26 cellular contexts compared by ENCODE assay signal in the genomic region with DNA sequence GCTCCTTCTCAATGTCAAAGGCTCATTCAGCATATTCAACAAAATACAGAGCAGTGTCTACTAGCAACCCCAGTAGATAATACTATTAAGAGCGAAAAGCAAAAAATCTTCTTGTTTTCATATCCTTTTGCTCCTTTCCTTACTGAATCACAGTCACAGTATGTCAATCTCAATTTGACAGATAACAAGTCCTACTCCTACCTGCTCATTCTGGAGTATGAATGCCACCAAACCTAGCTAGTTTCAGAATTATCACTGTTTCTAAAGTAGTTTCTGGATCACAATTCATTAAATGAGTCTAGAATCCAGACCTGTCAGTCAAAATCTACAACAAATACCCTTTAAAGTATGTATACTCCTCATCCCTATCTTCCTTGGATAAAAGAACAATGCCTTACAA.
"Had no signal": no experiment of that assay in that cellular context is flagged by ENCODE, and none has a peak within 500 bp of the region (broad histone marks: within the 10 kb centered on the region; RNA-seq: fewer than 3 reads in every experiment).

No MANE protein-coding gene starts in this region.

- H3K27ac ChIP-seq: breast epithelium, Peyer's patch, RWPE1, SJCRH30, WERI-Rb-1 had no signal

- H3K9me3 ChIP-seq: breast epithelium, Peyer's patch, SJCRH30, SK-N-SH had no signal

- H3K27me3 ChIP-seq: breast epithelium, Peyer's patch, SJCRH30 had no signal

- H3K4me3 ChIP-seq: breast epithelium, K562, Peyer's patch, SJCRH30 had no signal

- H3K9me3 Mint-ChIP-seq: activated naive CD4-positive, alpha-beta T cell treated with anti-CD3 and anti-CD28 coated beads for 36 hours; activated naive CD8-positive, alpha-beta T cell treated with anti-CD3 and anti-CD28 coated beads, Interleukin-2, amount 10 ng/mL, durations not matched to agents 7 days and 5 days; activated T-helper 1 cell treated with anti-CD3 and anti-CD28 coated beads, Interleukin-12 subunit alpha, Interleukin-12 subunit beta, Interleukin-2, Interleukin-4 antibody, amounts not matched to agents 30 ng/mL and 10 ng/mL and 1 ng/mL, durations not matched to agents 14 hours and 24 hours and 36 hours had no signal

- H3K4me2 ChIP-seq: SK-N-SH had no signal

- H3K4me1 ChIP-seq: breast epithelium, Peyer's patch, SJCRH30 had no signal

- DNase-seq: activated CD4-positive, alpha-beta T cell treated with anti-CD3 and anti-CD28 coated beads for 4 hours; activated CD8-positive, alpha-beta memory T cell treated with anti-CD3 and anti-CD28 coated beads for 24 hours; activated effector memory CD4-positive, alpha-beta T cell treated with anti-CD3 and anti-CD28 coated beads, Interleukin-2, amount 50 U/mL, for 16 hours; activated naive CD4-positive, alpha-beta T cell treated with anti-CD3 and anti-CD28 coated beads for 36 hours; activated naive CD8-positive, alpha-beta T cell treated with anti-CD3 and anti-CD28 coated beads, Interleukin-2, amount 10 ng/mL, durations not matched to agents 7 days and 5 days; aorta; caudate nucleus; Karpas-422; MM.1S; NCI-H1105; NCI-H1436; NCI-H1694 treated with DMSO at 0.1 percent for 48 hours; NCI-H2029 treated with DMSO at 0.1 percent for 48 hours; NCI-H345; NCI-H510A; NCI-H69; Peyer's patch; Right ventricle myocardium superior; SJCRH30; SK-N-SH; T-helper 1 cell; WERI-Rb-1 had no signal

- H3K9ac ChIP-seq: SK-N-SH had no signal

- ATAC-seq: K562 had no signal

- H3K27ac Mint-ChIP-seq: activated naive CD4-positive, alpha-beta T cell treated with anti-CD3 and anti-CD28 coated beads for 36 hours; activated naive CD8-positive, alpha-beta T cell treated with anti-CD3 and anti-CD28 coated beads, Interleukin-2, amount 10 ng/mL, durations not matched to agents 7 days and 5 days; activated T-helper 1 cell treated with anti-CD3 and anti-CD28 coated beads, Interleukin-12 subunit alpha, Interleukin-12 subunit beta, Interleukin-2, Interleukin-4 antibody, amounts not matched to agents 30 ng/mL and 10 ng/mL and 1 ng/mL, durations not matched to agents 14 hours and 24 hours and 36 hours had no signal
